Comparison of ENCODE assay signal across 8 cellular contexts in the genomic region with DNA sequence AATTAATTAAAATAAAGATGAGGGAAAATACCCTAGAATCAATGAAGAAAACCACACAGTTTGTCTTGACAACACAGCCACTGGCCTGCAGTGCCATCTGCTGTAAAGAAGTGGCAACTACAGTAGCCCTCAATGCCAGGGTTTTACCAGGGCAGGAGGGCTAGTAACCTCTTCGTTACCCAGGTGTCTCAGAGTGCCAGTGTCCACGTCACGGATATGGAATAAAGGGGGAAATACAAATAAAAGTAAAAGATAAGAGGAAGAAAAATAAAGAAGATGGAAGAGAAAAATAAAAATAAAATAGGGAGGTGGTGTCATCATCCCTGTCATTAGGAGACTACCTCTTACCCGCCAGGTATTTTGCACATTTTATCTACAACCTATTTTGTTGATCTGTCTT. TPM values are rescaled to one million over a fixed set of nuclear protein-coding genes. Genes with fewer than 3 reads are reported as not detected.
DNase-seq lines count a peak whose midpoint lies in the region; ATAC-seq and TF ChIP-seq lines count a peak whose summit lies in the region.

No MANE protein-coding gene starts in this region.

- intact Hi-C loops in esophagus squamous epithelium (cut with DNase I) = no loop called here

- H3K9me3 ChIP-seq in NT2/D1 (ENCODE audit: insufficient read depth, low read length) (no peaks in the 10 kb centered on the region), esophagus squamous epithelium (no peaks in the 10 kb centered on the region), tibial nerve (no peaks in the 10 kb centered on the region)

- DNase-seq in NCI-H524 (lab: John Stamatoyannopoulos, UW) = peak; percentile 7 to 65
- no peak for DNase-seq in NCI-H524 treated with DMSO at 0.1 percent for 48 hours (lab: John Stamatoyannopoulos, UW)
- peak; percentile 44 for DNase-seq in NT2/D1 (ENCODE audit: low read depth, low spot score)
- DNase-seq in activated T-cell treated with anti-CD3 and anti-CD28 coated beads for 1 hour (ENCODE audit: low read depth) = peak; percentile 8
- no peak for DNase-seq in esophagus squamous epithelium (lab: John Stamatoyannopoulos, UW)
- peak in 1 of 2 donors; percentile 66 for DNase-seq in tibial nerve (ENCODE audit: low spot score in 2 of 2)

- no peaks in the 10 kb centered on the region for H3K36me3 ChIP-seq in NT2/D1 (ENCODE audit: insufficient read depth, insufficient read length, low read length)
- H3K36me3 ChIP-seq in esophagus squamous epithelium = no peaks in the 10 kb centered on the region
- no peaks in the 10 kb centered on the region for H3K36me3 ChIP-seq in tibial nerve

- peaks cover 7% of the 10 kb centered on the region for H3K4me1 ChIP-seq in NT2/D1 (ENCODE audit: insufficient read depth, insufficient read length)
- peaks cover 0 to 39% (median 10%) of the 10 kb centered on the region in 3 donors for H3K4me1 ChIP-seq in esophagus squamous epithelium
- peaks cover 0 to 55% (median 14%) of the 10 kb centered on the region in 4 donors for H3K4me1 ChIP-seq in tibial nerve

- H3K9me3 Mint-ChIP-seq in nephron = no peaks in the 10 kb centered on the region

- no peaks in the 10 kb centered on the region for H3K27me3 ChIP-seq in NT2/D1 (ENCODE audit: insufficient read depth, insufficient read length)
- H3K27me3 ChIP-seq in esophagus squamous epithelium = no peaks in the 10 kb centered on the region
- H3K27me3 ChIP-seq in tibial nerve = no peaks in the 10 kb centered on the region

- TF ChIP-seq EP300 in tibial nerve (IDR thresholded peaks at IDR 0.05) = peak in 1 of 2 donors; percentile 9

- H3K4me3 ChIP-seq in NT2/D1 (ENCODE audit: insufficient read length, low read depth) (no peak overlapping the region), esophagus squamous epithelium (no peak overlapping the region), tibial nerve (peak overlapping the region in 1 of 4 donors; percentile 7)

- H3K27ac Mint-ChIP-seq in nephron = peak overlapping the region; percentile 50 to 83 (median 83)

- peak; percentile 88 to 99 (median 96) for TF ChIP-seq CTCF in esophagus squamous epithelium (IDR thresholded peaks at IDR 0.05)
- peak; percentile 99 to 100 (median 100) for TF ChIP-seq CTCF in nephron (IDR thresholded peaks at IDR 0.05; ENCODE audit: unreplicated experiment in 3 of 3)
- TF ChIP-seq CTCF in tibial nerve (IDR thresholded peaks at IDR 0.05) = peak; percentile 89 to 99 (median 92)

- peak overlapping the region; percentile 72 to 78 (median 73) for H3K4me3 Mint-ChIP-seq in nephron

- H3K27ac ChIP-seq in esophagus squamous epithelium (no peak overlapping the region), tibial nerve (no peak overlapping the region)

- H3K27me3 Mint-ChIP-seq in nephron (ENCODE audit: low read depth) = no peaks in the 10 kb centered on the region

- ATAC-seq in HG02884 (IDR thresholded peaks at IDR 0.05; ENCODE audit: unreplicated experiment) = peak; percentile 49

- H3K36me3 Mint-ChIP-seq in nephron (ENCODE audit: low read depth) = no peaks in the 10 kb centered on the region

- WGBS in esophagus squamous epithelium, 2 donors = 18 to 20% methylated on average over 4 of the region's 4 CpGs
- WGBS in tibial nerve, 2 donors = 5 to 7% methylated on average over 4 of the region's 4 CpGs

- H3K9ac ChIP-seq in NT2/D1 (ENCODE audit: insufficient read length, low read depth) = no peak overlapping the region

- TF ChIP-seq POLR2A in esophagus squamous epithelium (IDR thresholded peaks at IDR 0.05) (no peak), tibial nerve (IDR thresholded peaks at IDR 0.05) (no peak)

- peaks cover 61% of the 10 kb centered on the region for H3K4me1 Mint-ChIP-seq in nephron

RNA-seq across cellular contexts. Expression of a gene that starts 14.2 kb away (rescaled TPM):
- total RNA-seq in esophagus squamous epithelium = 10 to 100 TPM in 2 of 4 donors, 1 to 10 TPM in 2; 5.4 to 11.7 (median 9.4) TPM
- total RNA-seq in tibial nerve = 1 to 10 TPM; 1.6 to 8.1 (median 5.3) TPM

Comparison
In these comparisons a context has a peak if more than half of its experiments do, and no peak if none do; other contexts are left out.
1. DNase-seq: peak in NCI-H524 (2 of 2), NT2/D1 (single experiment) and activated T-cell treated with anti-CD3 and anti-CD28 coated beads for 1 hour (single experiment); none in NCI-H524 treated with DMSO at 0.1 percent for 48 hours (single experiment) and esophagus squamous epithelium (single experiment).
2. Peak in every context shown above with its lines, with median percentiles within 50 percentile points of each other: CTCF ChIP-seq.